In genomic region chr11:209275-210121, GRCh38 we compare ENCODE assay signal across 8 cellular contexts. TPM values are rescaled to one million over a fixed set of nuclear protein-coding genes. Genes with fewer than 3 reads are reported as not detected.
DNase-seq lines count a peak whose midpoint lies in the region; ATAC-seq and TF ChIP-seq lines count a peak whose summit lies in the region.

No MANE protein-coding gene starts in this region.

- H3K4me1 ChIP-seq in HUES64 (ENCODE audit: insufficient read depth, low read length) (peaks cover 7% of the 10 kb centered on the region; the same call in 1 of the 2 replicates), mammary epithelial cell (ENCODE audit: insufficient read depth, low read length) (peaks cover 22% of the 10 kb centered on the region), mesodermal cell (ENCODE audit: control insufficient read depth, insufficient read depth, low read length, poor library complexity, severe bottlenecking) (peaks cover 29% of the 10 kb centered on the region)

- TF ChIP-seq CTCF in AG04449 (IDR thresholded peaks at IDR 0.05; ENCODE audit: insufficient read depth, low read length, missing control alignments) (peak; percentile 6), mammary epithelial cell (conservative IDR thresholded peaks at IDR 0.05 in 1 of 2, IDR thresholded peaks at IDR 0.05 in 1 of 2; ENCODE audit: extremely low read depth in 1 of 2, insufficient read depth in 1 of 2, low read depth in 1 of 2, low read length in 2 of 2) (peak in 1 of 2 donors; percentile 5)

- intact Hi-C loops in mammary epithelial cell (cut with micrococcal nuclease), result loop anchor here (5.0 kb wide), 2 partner anchors 148 to 308 kb away; no protein-coding TSS in a partner anchor

- no peaks in the 10 kb centered on the region for H3K9me3 ChIP-seq in HUES64 (ENCODE audit: insufficient read depth, low read depth, low read length)
- no peaks in the 10 kb centered on the region for H3K9me3 ChIP-seq in mammary epithelial cell (replicated peaks; ENCODE audit: insufficient read depth, low read length)
- no peaks in the 10 kb centered on the region for H3K9me3 ChIP-seq in mesodermal cell (ENCODE audit: control insufficient read depth, low read length)

- H3K36me3 ChIP-seq in HUES64 (ENCODE audit: insufficient read depth, low read length) (peaks cover 62% of the 10 kb centered on the region), mammary epithelial cell (ENCODE audit: insufficient read depth, low read length) (peaks cover 17% of the 10 kb centered on the region), mesodermal cell (ENCODE audit: control insufficient read depth, insufficient read depth, low read length) (peaks cover 70% of the 10 kb centered on the region)

- POLR2A ChIA-PET in AG04449 (lab: Yijun Ruan, JAX), result interaction anchor here (1.0 kb wide), 1 partner anchor 297 kb away, joined by 4 read pairs; the partner anchor contains the start of gene RNH1

- H3K79me2 ChIP-seq in mammary epithelial cell (ENCODE audit: insufficient read depth, low read length), result peaks cover 85% of the 10 kb centered on the region

- CTCF ChIA-PET in AG04449 (lab: Yijun Ruan, JAX), result interaction anchor here (0.7 to 1.5 kb wide), 6 partner anchors 9 to 238 kb away, joined by 3 to 7 read pairs (median 4); no protein-coding TSS in a partner anchor
- CTCF ChIA-PET in mammary epithelial cell (lab: Charles Lee; ENCODE audit: low non-redundant PET), result no interaction called here

- peak overlapping the region; percentile 97 for H3K4me2 ChIP-seq in mammary epithelial cell (ENCODE audit: insufficient read depth, low read depth, low read length)

- H3K27ac ChIP-seq in HUES64 (ENCODE audit: low read depth, low read length) (no peak overlapping the region), mammary epithelial cell (ENCODE audit: insufficient read depth, low read depth, low read length) (peak overlapping the region; percentile 57), mesodermal cell (ENCODE audit: low read depth, low read length, severe bottlenecking) (peak overlapping the region; percentile 97)

- 70% methylated on average over 29 of the region's 29 CpGs for WGBS in HUES64
- 16% methylated on average over 25 of the region's 29 CpGs for WGBS in mammary epithelial cell (ENCODE audit: low coverage, missing lambda C conversion rate)
- WGBS in mesodermal cell (ENCODE audit: insufficient coverage in 2 of 2), 2 experiments, result 69 to 78% methylated on average over 26 to 29 of the region's 29 CpGs

- peak overlapping the region; percentile 96 for H3K4me3 ChIP-seq in AG04449 (ENCODE audit: low read depth, low read length)
- H3K4me3 ChIP-seq in HUES64 (ENCODE audit: low read length), result peak overlapping the region; percentile 93
- H3K4me3 ChIP-seq in mammary epithelial cell (replicated peaks in 1 of 3; ENCODE audit: insufficient read depth in 1 of 3, low read depth in 2 of 3, low read length in 3 of 3), result peak overlapping the region; percentile 68 to 82 (median 74)
- peak overlapping the region; percentile 92 for H3K4me3 ChIP-seq in mesodermal cell (ENCODE audit: extremely low read depth, insufficient read depth, low read length, poor library complexity, severe bottlenecking)

- in situ Hi-C loops in mammary epithelial cell (cut with MboI; ENCODE audit: low sequenced_read_pairs in 2 of 2), result no loop called here

- peak overlapping the region; percentile 70 for H3K9ac ChIP-seq in HUES64 (ENCODE audit: low read depth, low read length)
- peak overlapping the region; percentile 69 for H3K9ac ChIP-seq in mammary epithelial cell (ENCODE audit: insufficient read depth, low read length)

- H2AFZ ChIP-seq in mammary epithelial cell (ENCODE audit: low read depth, low read length), result no peak overlapping the region

- ATAC-seq in HG02759 (IDR thresholded peaks at IDR 0.05; ENCODE audit: unreplicated experiment) (no peak), HG03108 (IDR thresholded peaks at IDR 0.05; ENCODE audit: unreplicated experiment) (no peak)

- dilution Hi-C loops in mammary epithelial cell (cut with HindIII; ENCODE audit: low sequenced_read_pairs), result loop anchor here (10.0 kb wide), 2 partner anchors 245 to 305 kb away; partner anchors contain the start of gene PTDSS2

- H4K20me1 ChIP-seq in mammary epithelial cell (ENCODE audit: insufficient read depth, low read length), result no peaks in the 10 kb centered on the region

- BruUV-seq in mammary epithelial cell (replicated peaks; lab: Mats Ljungman, UMichigan), result no TSS peak

- no peaks in the 10 kb centered on the region for H3K27me3 ChIP-seq in HUES64 (ENCODE audit: insufficient read depth, low read length)
- no peaks in the 10 kb centered on the region for H3K27me3 ChIP-seq in mammary epithelial cell (ENCODE audit: insufficient read depth, low read length)

- DNase-seq in AG04449 (ENCODE audit: low read depth, low spot score) (no peak), mammary epithelial cell (peak; percentile 6), NCI-H2029 (lab: John Stamatoyannopoulos, UW) (no peak), NCI-H1694 (lab: John Stamatoyannopoulos, UW) (no peak)

RNA-seq across cellular contexts. Expression of gene RIC8A, which starts 2.0 kb away (rescaled TPM):
- 47.4 TPM for polyA plus RNA-seq in HUES64 (2013, experiment 1 of 2)
- 42.4 TPM for polyA plus RNA-seq in HUES64 (2013, experiment 2 of 2)
- 100 to 1,000 TPM; 112 to 132 TPM for total RNA-seq in mammary epithelial cell
- 119 TPM for polyA plus RNA-seq in mammary epithelial cell
- 317 TPM for polyA minus RNA-seq in mammary epithelial cell
- polyA plus RNA-seq in mesodermal cell (2013, experiment 1 of 2), result 76.3 TPM
- polyA plus RNA-seq in mesodermal cell (2013, experiment 2 of 2), result 65.8 TPM

RNA-seq across cellular contexts. Expression of gene BET1L, which starts 2.3 kb away (rescaled TPM):
- polyA plus RNA-seq in HUES64 (2013, experiment 1 of 2), result 19.6 TPM
- 19.7 TPM for polyA plus RNA-seq in HUES64 (2013, experiment 2 of 2)
- total RNA-seq in mammary epithelial cell, result 10 to 100 TPM; 13.5 to 53.8 TPM
- polyA plus RNA-seq in mammary epithelial cell, result 51.9 TPM
- 62.3 TPM for polyA minus RNA-seq in mammary epithelial cell
- 51.3 TPM for polyA plus RNA-seq in mesodermal cell (2013, experiment 1 of 2)
- polyA plus RNA-seq in mesodermal cell (2013, experiment 2 of 2), result 44.1 TPM

RNA-seq across cellular contexts. Expression of gene SCGB1C1, which starts 16.6 kb away (rescaled TPM):
- polyA plus RNA-seq in HUES64 (2013, experiment 1 of 2), result not detected
- polyA plus RNA-seq in HUES64 (2013, experiment 2 of 2), result not detected
- not detected for total RNA-seq in mammary epithelial cell
- polyA plus RNA-seq in mammary epithelial cell, result not detected
- not detected for polyA minus RNA-seq in mammary epithelial cell
- polyA plus RNA-seq in mesodermal cell (2013, experiment 1 of 2), result not detected
- not detected for polyA plus RNA-seq in mesodermal cell (2013, experiment 2 of 2)

RNA-seq across cellular contexts. Expression of gene SIRT3, which starts 26.6 kb away (rescaled TPM):
- 8.2 TPM for polyA plus RNA-seq in HUES64 (2013, experiment 1 of 2)
- polyA plus RNA-seq in HUES64 (2013, experiment 2 of 2), result 12.5 TPM
- 10 to 100 TPM; 12.3 to 14.8 TPM for total RNA-seq in mammary epithelial cell
- polyA plus RNA-seq in mammary epithelial cell, result 12.1 TPM
- 2.9 TPM for polyA minus RNA-seq in mammary epithelial cell
- 19.6 TPM for polyA plus RNA-seq in mesodermal cell (2013, experiment 1 of 2)
- polyA plus RNA-seq in mesodermal cell (2013, experiment 2 of 2), result 17.5 TPM

RNA-seq across cellular contexts. Expression of gene PSMD13, which starts 27.3 kb away (rescaled TPM):
- polyA plus RNA-seq in HUES64 (2013, experiment 1 of 2), result 147 TPM
- 131 TPM for polyA plus RNA-seq in HUES64 (2013, experiment 2 of 2)
- total RNA-seq in mammary epithelial cell, result 100 to 1,000 TPM in 1 of 2 donors, 10 to 100 TPM in 1; 89.5 to 133 TPM
- polyA plus RNA-seq in mammary epithelial cell, result 217 TPM
- polyA minus RNA-seq in mammary epithelial cell, result 160 TPM
- 169 TPM for polyA plus RNA-seq in mesodermal cell (2013, experiment 1 of 2)
- polyA plus RNA-seq in mesodermal cell (2013, experiment 2 of 2), result 153 TPM
